In the genomic region with DNA sequence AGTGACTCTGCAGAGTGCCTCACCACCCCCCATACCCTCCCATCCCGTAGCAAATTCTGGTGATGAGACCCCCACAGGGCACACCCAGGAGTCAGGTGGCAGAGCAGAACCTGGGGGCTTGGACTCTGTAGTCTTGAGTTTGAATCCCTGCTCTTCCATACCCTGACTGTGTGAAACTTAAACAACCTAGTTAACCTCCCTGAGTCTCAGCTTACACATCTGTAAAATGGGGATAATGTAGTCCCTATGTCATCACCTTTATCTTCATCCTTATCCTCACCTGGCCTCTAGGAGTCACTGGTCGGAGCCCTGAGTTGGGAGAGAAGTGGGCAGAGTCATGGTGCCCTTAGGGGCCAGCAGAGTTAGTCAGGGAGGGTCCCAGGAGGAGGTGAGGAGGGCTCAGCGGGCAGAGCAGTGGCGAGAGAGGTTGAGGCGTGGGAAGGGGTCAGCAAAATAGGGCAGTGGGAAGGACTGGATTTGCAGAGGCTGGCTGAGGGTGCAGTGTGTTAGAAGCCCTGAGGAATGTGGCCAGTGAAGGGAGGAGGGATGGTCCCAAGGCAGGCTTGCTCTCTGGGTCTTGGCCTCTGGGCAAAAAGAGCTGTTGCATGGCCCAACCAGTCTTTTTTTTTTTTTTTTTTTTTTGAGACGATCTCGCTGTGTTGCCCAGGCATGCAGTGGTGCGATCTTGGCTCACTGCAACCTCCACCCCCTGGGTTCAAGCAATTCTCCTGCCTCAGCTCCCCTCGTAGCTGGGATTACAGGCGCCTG, we compare ENCODE assay signal across 22 cellular contexts. TPM values are rescaled to one million over a fixed set of nuclear protein-coding genes. Genes with fewer than 3 reads are reported as not detected.
"Had no signal": no experiment of that assay in that cellular context is flagged by ENCODE, and none has a peak within 500 bp of the region (broad histone marks: within the 10 kb centered on the region; RNA-seq: fewer than 3 reads in every experiment).

No MANE protein-coding gene starts in this region.

- DNase-seq: activated CD4-positive, alpha-beta memory T cell treated with anti-CD3 and anti-CD28 coated beads, Interleukin-2, amount 10 ng/mL, durations not matched to agents 7 days and 5 days; activated CD4-positive, alpha-beta T cell treated with anti-CD3 and anti-CD28 coated beads for 36 hours; activated CD4-positive, alpha-beta T cell treated with anti-CD3 and anti-CD28 coated beads, Interleukin-2, amount 50 U/mL, for 1 hour; activated gamma-delta T cell treated with Interleukin-2 at 50 U/mL for 16 hours; activated naive CD4-positive, alpha-beta T cell treated with anti-CD3 and anti-CD28 coated beads, Interleukin-2, amount 10 ng/mL, durations not matched to agents 7 days and 5 days; activated naive CD8-positive, alpha-beta T cell treated with anti-CD3 and anti-CD28 coated beads for 36 hours; activated T-cell treated with anti-CD3 and anti-CD28 coated beads, Interleukin-2, amount 50 U/mL, for 72 hours; central memory CD4-positive, alpha-beta T cell; Karpas-422; NCI-H1105 treated with DMSO at 0.1 percent for 48 hours; NCI-H1436 treated with DMSO at 0.1 percent for 48 hours; NCI-H187; NCI-H2081; NCI-H524; PC-3; SIG-M5 had no signal

- FAIRE-seq: bronchial epithelial cell, RCC 7860 had no signal

- H3K27ac ChIP-seq: VCaP had no signal

- H3K4me1 Mint-ChIP-seq: activated CD4-positive, alpha-beta memory T cell treated with anti-CD3 and anti-CD28 coated beads, Interleukin-2, amount 10 ng/mL, durations not matched to agents 7 days and 5 days; activated naive CD4-positive, alpha-beta T cell treated with anti-CD3 and anti-CD28 coated beads, Interleukin-2, amount 10 ng/mL, durations not matched to agents 7 days and 5 days had no signal

- H3K9me3 Mint-ChIP-seq: activated CD4-positive, alpha-beta memory T cell treated with anti-CD3 and anti-CD28 coated beads, Interleukin-2, amount 10 ng/mL, durations not matched to agents 7 days and 5 days; activated naive CD4-positive, alpha-beta T cell treated with anti-CD3 and anti-CD28 coated beads, Interleukin-2, amount 10 ng/mL, durations not matched to agents 7 days and 5 days; activated naive CD8-positive, alpha-beta T cell treated with anti-CD3 and anti-CD28 coated beads for 36 hours; activated T-cell treated with anti-CD3 and anti-CD28 coated beads, Interleukin-2, amount 50 U/mL, for 72 hours; activated T-helper 2 cell treated with anti-CD3 and anti-CD28 coated beads, Interferon-gamma antibody, Interleukin-2, Interleukin-4, amounts not matched to agents 10 μg/mL and 5 μg/mL and 100 μg/mL, durations not matched to agents 14 hours and 24 hours and 36 hours had no signal

- H3K4me3 Mint-ChIP-seq: activated CD4-positive, alpha-beta memory T cell treated with anti-CD3 and anti-CD28 coated beads, Interleukin-2, amount 10 ng/mL, durations not matched to agents 7 days and 5 days; activated CD4-positive, alpha-beta T cell treated with anti-CD3 and anti-CD28 coated beads for 36 hours; activated naive CD4-positive, alpha-beta T cell treated with anti-CD3 and anti-CD28 coated beads, Interleukin-2, amount 10 ng/mL, durations not matched to agents 7 days and 5 days; activated naive CD8-positive, alpha-beta T cell treated with anti-CD3 and anti-CD28 coated beads for 36 hours; activated T-cell treated with anti-CD3 and anti-CD28 coated beads, Interleukin-2, amount 50 U/mL, for 72 hours had no signal

- H3K27ac Mint-ChIP-seq: activated CD4-positive, alpha-beta memory T cell treated with anti-CD3 and anti-CD28 coated beads, Interleukin-2, amount 10 ng/mL, durations not matched to agents 7 days and 5 days; activated CD4-positive, alpha-beta T cell treated with anti-CD3 and anti-CD28 coated beads for 36 hours; activated naive CD4-positive, alpha-beta T cell treated with anti-CD3 and anti-CD28 coated beads, Interleukin-2, amount 10 ng/mL, durations not matched to agents 7 days and 5 days; activated naive CD8-positive, alpha-beta T cell treated with anti-CD3 and anti-CD28 coated beads for 36 hours; activated T-cell treated with anti-CD3 and anti-CD28 coated beads, Interleukin-2, amount 50 U/mL, for 72 hours; activated T-helper 2 cell treated with anti-CD3 and anti-CD28 coated beads, Interferon-gamma antibody, Interleukin-2, Interleukin-4, amounts not matched to agents 10 μg/mL and 5 μg/mL and 100 μg/mL, durations not matched to agents 14 hours and 24 hours and 36 hours had no signal

- H3K36me3 Mint-ChIP-seq: activated naive CD4-positive, alpha-beta T cell treated with anti-CD3 and anti-CD28 coated beads, Interleukin-2, amount 10 ng/mL, durations not matched to agents 7 days and 5 days; activated naive CD8-positive, alpha-beta T cell treated with anti-CD3 and anti-CD28 coated beads for 36 hours had no signal

- H3K27me3 Mint-ChIP-seq: activated CD4-positive, alpha-beta memory T cell treated with anti-CD3 and anti-CD28 coated beads, Interleukin-2, amount 10 ng/mL, durations not matched to agents 7 days and 5 days; activated CD4-positive, alpha-beta T cell treated with anti-CD3 and anti-CD28 coated beads for 36 hours; activated naive CD8-positive, alpha-beta T cell treated with anti-CD3 and anti-CD28 coated beads for 36 hours had no signal

- ATAC-seq: activated CD4-positive, alpha-beta T cell treated with anti-CD3 and anti-CD28 coated beads for 36 hours; activated T-cell treated with anti-CD3 and anti-CD28 coated beads, Interleukin-2, amount 50 U/mL, for 72 hours had no signal

RNA-seq across cellular contexts. Expression of a gene that starts 18.6 kb away (rescaled TPM):
- total RNA-seq: activated CD4-positive, alpha-beta T cell treated with anti-CD3 and anti-CD28 coated beads for 36 hours; activated CD8-positive, alpha-beta memory T cell treated with anti-CD3 and anti-CD28 coated beads for 36 hours; activated naive CD8-positive, alpha-beta T cell treated with anti-CD3 and anti-CD28 coated beads for 36 hours; activated T-helper 2 cell treated with anti-CD3 and anti-CD28 coated beads, Interferon-gamma antibody, Interleukin-2, Interleukin-4, amounts not matched to agents 10 μg/mL and 5 μg/mL and 100 μg/mL, durations not matched to agents 14 hours and 24 hours and 36 hours; bronchial epithelial cell; PC-3; T-helper 2 cell treated with Interferon-gamma antibody and Interleukin-4, amounts not matched to agents 100 ng/mL and 5 ng/mL, for 36 hours had no signal
